31 cellular contexts compared by ENCODE assay signal in genomic region chr4:81783565-81783964, GRCh38.
"Had no signal": no experiment of that assay in that cellular context is flagged by ENCODE, and none has a peak within 500 bp of the region (broad histone marks: within the 10 kb centered on the region; RNA-seq: fewer than 3 reads in every experiment).

No MANE protein-coding gene starts in this region.

- H3K4me3 ChIP-seq: ascending aorta, cardiac muscle cell had no signal

- ATAC-seq: activated CD4-positive, alpha-beta T cell treated with anti-CD3 and anti-CD28 coated beads for 36 hours; activated CD4-positive, CD25-positive, alpha-beta regulatory T cell treated with anti-CD3 and anti-CD28 coated beads, Interleukin-2, amount 50 U/mL, for 24 hours; activated CD8-positive, alpha-beta memory T cell treated with anti-CD3 and anti-CD28 coated beads, Interleukin-2, amount 10 ng/mL, durations not matched to agents 7 days and 5 days; activated CD8-positive, alpha-beta T cell treated with anti-CD3 and anti-CD28 coated beads, Interleukin-2, amount 10 ng/mL, durations not matched to agents 7 days and 5 days; activated naive CD8-positive, alpha-beta T cell treated with anti-CD3 and anti-CD28 coated beads, Interleukin-2, amount 50 U/mL, for 24 hours; WTC11 had no signal

- H3K27me3 ChIP-seq: ascending aorta, cardiac muscle cell had no signal

- FAIRE-seq: bronchial epithelial cell, TTC549 had no signal

- H3K27ac ChIP-seq: ascending aorta, cardiac muscle cell, WERI-Rb-1 had no signal

- H3K9me3 ChIP-seq: ascending aorta had no signal

- H3K36me3 ChIP-seq: ascending aorta, cardiac muscle cell, WERI-Rb-1 had no signal

- DNase-seq: activated CD4-positive, alpha-beta memory T cell treated with anti-CD3 and anti-CD28 coated beads, Interleukin-2, amount 10 ng/mL, durations not matched to agents 7 days and 5 days; activated CD4-positive, alpha-beta T cell treated with anti-CD3 and anti-CD28 coated beads for 1 hour; activated CD4-positive, alpha-beta T cell treated with anti-CD3 and anti-CD28 coated beads for 36 hours; activated CD4-positive, alpha-beta T cell treated with anti-CD3 and anti-CD28 coated beads for 48 hours; activated CD4-positive, alpha-beta T cell treated with anti-CD3 and anti-CD28 coated beads, Interleukin-2, amount 10 ng/mL, durations not matched to agents 7 days and 5 days; activated CD4-positive, alpha-beta T cell treated with anti-CD3 and anti-CD28 coated beads, Interleukin-2, amount 50 U/mL, for 48 hours; activated CD4-positive, CD25-positive, alpha-beta regulatory T cell; activated CD8-positive, alpha-beta memory T cell treated with anti-CD3 and anti-CD28 coated beads for 24 hours; activated CD8-positive, alpha-beta memory T cell treated with anti-CD3 and anti-CD28 coated beads, Interleukin-2, amount 10 ng/mL, durations not matched to agents 7 days and 5 days; activated CD8-positive, alpha-beta memory T cell treated with anti-CD3 and anti-CD28 coated beads, Interleukin-2, amount 50 U/mL, for 48 hours; activated CD8-positive, alpha-beta T cell treated with anti-CD3 and anti-CD28 coated beads, Interleukin-2, amount 10 ng/mL, durations not matched to agents 7 days and 5 days; activated effector memory CD4-positive, alpha-beta T cell treated with Interleukin-2 at 50 U/mL for 16 hours; activated gamma-delta T cell; activated naive CD4-positive, alpha-beta T cell treated with anti-CD3 and anti-CD28 coated beads, Interleukin-2, amount 10 ng/mL, durations not matched to agents 7 days and 5 days; activated naive CD4-positive, alpha-beta T cell treated with Interleukin-2 at 50 U/mL for 16 hours; activated naive CD8-positive, alpha-beta T cell treated with anti-CD3 and anti-CD28 coated beads, Interleukin-2, amount 10 ng/mL, durations not matched to agents 7 days and 5 days; activated naive CD8-positive, alpha-beta T cell treated with anti-CD3 and anti-CD28 coated beads, Interleukin-2, amount 50 U/mL, for 24 hours; activated T-cell treated with anti-CD3 and anti-CD28 coated beads, Interleukin-2, amount 50 U/mL, for 24 hours; activated T-cell treated with anti-CD3 and anti-CD28 coated beads, Interleukin-2, amount 50 U/mL, for 48 hours; amygdala; anterior cingulate cortex; cerebellar nuclear complex; T-helper 2 cell; T-helper 9 cell; WERI-Rb-1 had no signal
